Comparison of ENCODE assay signal across 25 cellular contexts in genomic region chr11:92611157-92611556, GRCh38.
"Had no signal": no experiment of that assay in that cellular context is flagged by ENCODE, and none has a peak within 500 bp of the region (broad histone marks: within the 10 kb centered on the region; RNA-seq: fewer than 3 reads in every experiment).

No MANE protein-coding gene starts in this region.

- H3K27me3 Mint-ChIP-seq: dendritic cell treated with granulocyte-macrophage colony-stimulating factor and Interleukin-4, amounts not matched to agents 40 ng/mL and 50 ng/mL, for 4 days; effector memory CD8-positive, alpha-beta T cell had no signal

- H3K4me3 ChIP-seq: colonic mucosa, coronary artery, dorsolateral prefrontal cortex, esophagus muscularis mucosa, esophagus squamous epithelium, gastrocnemius medialis, gastroesophageal sphincter, heart left ventricle, heart right ventricle had no signal

- H3K9me3 ChIP-seq: colonic mucosa, esophagus muscularis mucosa, esophagus squamous epithelium, gastrocnemius medialis, gastroesophageal sphincter, heart left ventricle, heart right ventricle had no signal

- H3K4me1 Mint-ChIP-seq: endodermal cell had no signal

- H3K27ac ChIP-seq: colonic mucosa, coronary artery, dorsolateral prefrontal cortex, epithelial cell of prostate, esophagus muscularis mucosa, esophagus squamous epithelium, foreskin keratinocyte, gastrocnemius medialis, gastroesophageal sphincter, heart left ventricle, heart right ventricle had no signal

- H3K27ac Mint-ChIP-seq: dendritic cell treated with granulocyte-macrophage colony-stimulating factor and Interleukin-4, amounts not matched to agents 40 ng/mL and 50 ng/mL, for 4 days; effector memory CD8-positive, alpha-beta T cell; endodermal cell had no signal

- H3K36me3 ChIP-seq: colonic mucosa, esophagus muscularis mucosa, esophagus squamous epithelium, gastrocnemius medialis, gastroesophageal sphincter, heart left ventricle, heart right ventricle had no signal

- H3K27me3 ChIP-seq: colonic mucosa, dorsolateral prefrontal cortex, esophagus muscularis mucosa, esophagus squamous epithelium, foreskin keratinocyte, gastrocnemius medialis, gastroesophageal sphincter, heart right ventricle had no signal

- H3K4me1 ChIP-seq: colonic mucosa, esophagus muscularis mucosa, esophagus squamous epithelium, foreskin keratinocyte, gastrocnemius medialis, gastroesophageal sphincter, heart left ventricle, heart right ventricle had no signal

- H3K9me3 Mint-ChIP-seq: dendritic cell treated with granulocyte-macrophage colony-stimulating factor and Interleukin-4, amounts not matched to agents 40 ng/mL and 50 ng/mL, for 4 days had no signal

- ATAC-seq: effector memory CD8-positive, alpha-beta T cell; esophagus mucosa; foreskin keratinocyte; gastrocnemius medialis; gastroesophageal sphincter; heart left ventricle; heart right ventricle had no signal

- H3K4me3 Mint-ChIP-seq: dendritic cell treated with granulocyte-macrophage colony-stimulating factor and Interleukin-4, amounts not matched to agents 40 ng/mL and 50 ng/mL, for 4 days; effector memory CD8-positive, alpha-beta T cell; endodermal cell had no signal

- DNase-seq: colonic mucosa; cortex of kidney; dermis blood vessel endothelial cell; dorsolateral prefrontal cortex; effector CD4-positive, alpha-beta T cell; effector CD8-positive, alpha-beta T cell; effector memory CD4-positive, alpha-beta T cell; effector memory CD8-positive, alpha-beta T cell; endodermal cell; erythroblast; esophagus squamous epithelium; foreskin fibroblast; foreskin keratinocyte; foreskin melanocyte; gastrocnemius medialis; glutamatergic neuron; head of caudate nucleus; heart left ventricle; heart right ventricle had no signal
